Comparison of ENCODE assay signal across 16 cellular contexts in genomic region chr2:28399946-28400345, GRCh38. TPM values are rescaled to one million over a fixed set of nuclear protein-coding genes. Genes with fewer than 3 reads are reported as not detected.
DNase-seq lines count a peak whose midpoint lies in the region; ATAC-seq, FAIRE-seq and TF ChIP-seq lines count a peak whose summit lies in the region.
"Had no signal": no experiment of that assay in that cellular context is flagged by ENCODE, and none has a peak within 500 bp of the region (broad histone marks: within the 10 kb centered on the region; RNA-seq: fewer than 3 reads in every experiment).

No MANE protein-coding gene starts in this region.

- no peak for TF ChIP-seq POLR2A in A549 (IDR thresholded peaks at IDR 0.05; ENCODE audit: low read length)

- DNase-seq in A549 (ENCODE audit: low read depth in 1 of 2, low spot score in 1 of 2) (no peak), RCC 7860 (ENCODE audit: low spot score) (peak; percentile 5), glomerular visceral epithelial cell (ENCODE audit: extremely low spot score) (peak; percentile 46), NCI-H2081 treated with DMSO at 0.1 percent for 48 hours (lab: John Stamatoyannopoulos, UW) (no peak), glutamatergic neuron (no peak), germinal center (ENCODE audit: low spot score) (no peak), NCI-H526 (lab: John Stamatoyannopoulos, UW) (no peak)
- DNase-seq: AML-193; GDM1; mesendoderm; NCI-H2029; stimulated activated CD4-positive, alpha-beta T cell treated with anti-CD3 and anti-CD28 coated beads, Interleukin-12 subunit alpha, Interleukin-12 subunit beta, amount 100 ng/mL, for 4 hours; T-helper 2 cell had no signal

- H3K4me3 Mint-ChIP-seq in glutamatergic neuron (ENCODE audit: unreplicated experiment): no peak overlapping the region

- no peaks in the 10 kb centered on the region for H3K9me3 Mint-ChIP-seq in glutamatergic neuron (ENCODE audit: unreplicated experiment)
- H3K9me3 Mint-ChIP-seq: IgD-negative memory B cell had no signal

- TF ChIP-seq CTCF in A549 (IDR thresholded peaks at IDR 0.05) (no peak), neutrophil (IDR thresholded peaks at IDR 0.05) (no peak), glutamatergic neuron (IDR thresholded peaks at IDR 0.05; ENCODE audit: partially characterized antibody, unreplicated experiment) (no peak)

- 77% methylated on average over 6 of the region's 6 CpGs for WGBS in A549 (ENCODE audit: missing lambda C conversion rate)

- H3K36me3 Mint-ChIP-seq in glutamatergic neuron (ENCODE audit: unreplicated experiment): no peaks in the 10 kb centered on the region
- H3K36me3 Mint-ChIP-seq: IgD-negative memory B cell had no signal

- H3K27ac Mint-ChIP-seq in glutamatergic neuron (ENCODE audit: unreplicated experiment): no peak overlapping the region
- H3K27ac Mint-ChIP-seq: IgD-negative memory B cell had no signal

- TF ChIP-seq RAD21 in A549 (conservative IDR thresholded peaks at IDR 0.05 in 1 of 2, IDR thresholded peaks at IDR 0.05 in 1 of 2): no peak

- no peak overlapping the region for H3K4me3 ChIP-seq in A549
- H3K4me3 ChIP-seq in neutrophil (ENCODE audit: low read depth in 1 of 2, low read length in 1 of 2): no peak overlapping the region

- H3K9me3 ChIP-seq in A549 (no peaks in the 10 kb centered on the region), neutrophil (no peaks in the 10 kb centered on the region)

- no peak for TF ChIP-seq EP300 in A549 (IDR thresholded peaks at IDR 0.05)

- no peaks in the 10 kb centered on the region for H3K27me3 Mint-ChIP-seq in glutamatergic neuron (ENCODE audit: unreplicated experiment)

- H3K27me3 ChIP-seq in neutrophil: no peaks in the 10 kb centered on the region

- CTCF ChIA-PET in A549 (lab: Yijun Ruan, JAX): interaction anchor here (1.0 to 5.2 kb wide), 4 partner anchors 14 to 716 kb away, joined by 3 to 30 read pairs (median 20); no protein-coding TSS in a partner anchor

- POLR2A ChIA-PET in A549 (lab: Yijun Ruan, JAX): interaction anchor here (1.6 kb wide), 1 partner anchor 693 kb away, joined by 5 read pairs; no protein-coding TSS in a partner anchor

- H3K4me1 Mint-ChIP-seq in glutamatergic neuron (ENCODE audit: low read depth, unreplicated experiment): peaks cover 3% of the 10 kb centered on the region
- H3K4me1 Mint-ChIP-seq: IgD-negative memory B cell had no signal

- peak overlapping the region in 1 of 2 experiments; percentile 95; a peak in 3 of 6 replicates for H3K27ac ChIP-seq in A549
- H3K27ac ChIP-seq in neutrophil: peak overlapping the region; percentile 39

- H3K36me3 ChIP-seq in neutrophil: peaks cover 68% of the 10 kb centered on the region

- FAIRE-seq in A549 (lab: Jason Lieb, UNC): no peak
- FAIRE-seq in RCC 7860 (lab: Jason Lieb, UNC): no peak
- FAIRE-seq: bronchial epithelial cell had no signal

- H3K4me2 ChIP-seq in A549: peak overlapping the region; percentile 71

- H3K4me1 ChIP-seq in A549: peaks cover 80% of the 10 kb centered on the region
- H3K4me1 ChIP-seq in neutrophil (ENCODE audit: control insufficient read depth in 1 of 2, insufficient read depth in 1 of 2, low read depth in 1 of 2, low read length in 1 of 2): peaks cover 73 to 75% of the 10 kb centered on the region in 2 experiments

- ATAC-seq in A549: no peak

TF ChIP-seq in A549, 52 proteins besides CTCF, POLR2A, EP300 and RAD21:
- TF ChIP-seq HDAC2 (IDR thresholded peaks at IDR 0.05): no peak
- no peak for TF ChIP-seq BCL3 (IDR thresholded peaks at IDR 0.05)
- TF ChIP-seq POLR2AphosphoS2 (conservative IDR thresholded peaks at IDR 0.05; ENCODE audit: low read length): 0 out of 2 replicates have a peak, but pooled peaks have one; percentile 4
- no peak for TF ChIP-seq ZFP36 (IDR thresholded peaks at IDR 0.05; ENCODE audit: borderline replicate concordance, partially characterized antibody)

RNA-seq across cellular contexts. Expression of gene FOSL2, which starts 7.3 kb away (rescaled TPM):
- polyA plus RNA-seq in A549 (2011; rRNA removed): 45.7 and 50.6 TPM in 2 replicates
- 26.7 and 37.2 TPM in 2 replicates for polyA plus RNA-seq in A549 (2012; cell fraction: cytosol; rRNA removed)
- polyA plus RNA-seq in A549 (2012; cell fraction: nucleus; rRNA removed): 89.7 and 95.0 TPM in 2 replicates
- polyA plus RNA-seq in A549 (2017; fragmentation: RNase III; extraction: RNeasy Plus Mini Kit Qiagen cat#74134 plus additional on column Dnase treatment): 68.1 to 73.4 TPM (median 69.0 TPM) in 3 replicates
- polyA minus RNA-seq in A549 (2011; rRNA and poly(A)+ RNA removed): 86.7 and 103 TPM in 2 replicates
- total RNA-seq in glutamatergic neuron (ENCODE audit: unreplicated experiment): 2.6 TPM

Comparison
In these comparisons a context has a peak if more than half of its experiments do, and no peak if none do; other contexts are left out.
1. DNase-seq: peak in RCC 7860 (single experiment) and glomerular visceral epithelial cell (single experiment); none in A549 (0 of 2), NCI-H2081 treated with DMSO at 0.1 percent for 48 hours (single experiment), glutamatergic neuron (single experiment), germinal center (single experiment) and NCI-H526 (0 of 2).